Comparison of ENCODE assay signal across 1 cellular context in the genomic region with DNA sequence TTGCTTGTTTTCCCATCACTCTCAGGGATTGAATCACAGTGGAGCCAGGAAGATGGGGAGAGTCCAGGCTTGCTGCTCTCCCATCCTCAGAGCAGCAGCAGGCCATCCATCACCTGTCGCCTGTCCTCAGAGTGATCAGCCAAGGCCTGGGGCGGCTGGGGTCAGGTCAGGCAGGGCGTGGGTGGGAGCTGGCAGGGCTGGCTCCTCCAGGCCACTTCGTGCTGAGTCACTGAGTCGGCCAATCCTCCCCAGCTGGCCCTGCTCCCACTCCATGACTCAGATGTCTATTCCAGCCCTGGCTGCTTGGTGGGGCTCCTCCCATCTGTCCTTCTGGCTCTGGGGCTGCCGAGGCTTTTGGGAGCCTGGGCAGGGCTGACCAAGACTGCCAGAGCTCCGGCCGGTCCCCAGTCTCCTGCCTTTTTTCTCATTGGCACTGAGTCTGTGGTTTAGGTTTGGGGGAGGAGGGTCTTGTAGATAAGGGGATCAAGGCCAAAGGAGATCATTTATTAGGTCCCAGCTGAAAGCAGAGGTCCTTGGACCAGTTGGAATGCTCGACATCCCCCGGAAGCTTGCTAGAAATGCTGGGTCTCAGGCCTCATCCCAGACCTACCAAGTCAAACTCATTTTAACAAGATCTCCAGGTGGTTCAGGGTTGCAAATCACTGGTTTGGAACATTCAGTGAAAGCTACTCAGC.
TF ChIP-seq lines count a peak whose summit lies in the region.

No MANE protein-coding gene starts in this region.

TF ChIP-seq in GM23338, 12 proteins besides CTCF, POLR2A, EP300 and RAD21 (continued from another document):
- TF ChIP-seq, protein P1, sequence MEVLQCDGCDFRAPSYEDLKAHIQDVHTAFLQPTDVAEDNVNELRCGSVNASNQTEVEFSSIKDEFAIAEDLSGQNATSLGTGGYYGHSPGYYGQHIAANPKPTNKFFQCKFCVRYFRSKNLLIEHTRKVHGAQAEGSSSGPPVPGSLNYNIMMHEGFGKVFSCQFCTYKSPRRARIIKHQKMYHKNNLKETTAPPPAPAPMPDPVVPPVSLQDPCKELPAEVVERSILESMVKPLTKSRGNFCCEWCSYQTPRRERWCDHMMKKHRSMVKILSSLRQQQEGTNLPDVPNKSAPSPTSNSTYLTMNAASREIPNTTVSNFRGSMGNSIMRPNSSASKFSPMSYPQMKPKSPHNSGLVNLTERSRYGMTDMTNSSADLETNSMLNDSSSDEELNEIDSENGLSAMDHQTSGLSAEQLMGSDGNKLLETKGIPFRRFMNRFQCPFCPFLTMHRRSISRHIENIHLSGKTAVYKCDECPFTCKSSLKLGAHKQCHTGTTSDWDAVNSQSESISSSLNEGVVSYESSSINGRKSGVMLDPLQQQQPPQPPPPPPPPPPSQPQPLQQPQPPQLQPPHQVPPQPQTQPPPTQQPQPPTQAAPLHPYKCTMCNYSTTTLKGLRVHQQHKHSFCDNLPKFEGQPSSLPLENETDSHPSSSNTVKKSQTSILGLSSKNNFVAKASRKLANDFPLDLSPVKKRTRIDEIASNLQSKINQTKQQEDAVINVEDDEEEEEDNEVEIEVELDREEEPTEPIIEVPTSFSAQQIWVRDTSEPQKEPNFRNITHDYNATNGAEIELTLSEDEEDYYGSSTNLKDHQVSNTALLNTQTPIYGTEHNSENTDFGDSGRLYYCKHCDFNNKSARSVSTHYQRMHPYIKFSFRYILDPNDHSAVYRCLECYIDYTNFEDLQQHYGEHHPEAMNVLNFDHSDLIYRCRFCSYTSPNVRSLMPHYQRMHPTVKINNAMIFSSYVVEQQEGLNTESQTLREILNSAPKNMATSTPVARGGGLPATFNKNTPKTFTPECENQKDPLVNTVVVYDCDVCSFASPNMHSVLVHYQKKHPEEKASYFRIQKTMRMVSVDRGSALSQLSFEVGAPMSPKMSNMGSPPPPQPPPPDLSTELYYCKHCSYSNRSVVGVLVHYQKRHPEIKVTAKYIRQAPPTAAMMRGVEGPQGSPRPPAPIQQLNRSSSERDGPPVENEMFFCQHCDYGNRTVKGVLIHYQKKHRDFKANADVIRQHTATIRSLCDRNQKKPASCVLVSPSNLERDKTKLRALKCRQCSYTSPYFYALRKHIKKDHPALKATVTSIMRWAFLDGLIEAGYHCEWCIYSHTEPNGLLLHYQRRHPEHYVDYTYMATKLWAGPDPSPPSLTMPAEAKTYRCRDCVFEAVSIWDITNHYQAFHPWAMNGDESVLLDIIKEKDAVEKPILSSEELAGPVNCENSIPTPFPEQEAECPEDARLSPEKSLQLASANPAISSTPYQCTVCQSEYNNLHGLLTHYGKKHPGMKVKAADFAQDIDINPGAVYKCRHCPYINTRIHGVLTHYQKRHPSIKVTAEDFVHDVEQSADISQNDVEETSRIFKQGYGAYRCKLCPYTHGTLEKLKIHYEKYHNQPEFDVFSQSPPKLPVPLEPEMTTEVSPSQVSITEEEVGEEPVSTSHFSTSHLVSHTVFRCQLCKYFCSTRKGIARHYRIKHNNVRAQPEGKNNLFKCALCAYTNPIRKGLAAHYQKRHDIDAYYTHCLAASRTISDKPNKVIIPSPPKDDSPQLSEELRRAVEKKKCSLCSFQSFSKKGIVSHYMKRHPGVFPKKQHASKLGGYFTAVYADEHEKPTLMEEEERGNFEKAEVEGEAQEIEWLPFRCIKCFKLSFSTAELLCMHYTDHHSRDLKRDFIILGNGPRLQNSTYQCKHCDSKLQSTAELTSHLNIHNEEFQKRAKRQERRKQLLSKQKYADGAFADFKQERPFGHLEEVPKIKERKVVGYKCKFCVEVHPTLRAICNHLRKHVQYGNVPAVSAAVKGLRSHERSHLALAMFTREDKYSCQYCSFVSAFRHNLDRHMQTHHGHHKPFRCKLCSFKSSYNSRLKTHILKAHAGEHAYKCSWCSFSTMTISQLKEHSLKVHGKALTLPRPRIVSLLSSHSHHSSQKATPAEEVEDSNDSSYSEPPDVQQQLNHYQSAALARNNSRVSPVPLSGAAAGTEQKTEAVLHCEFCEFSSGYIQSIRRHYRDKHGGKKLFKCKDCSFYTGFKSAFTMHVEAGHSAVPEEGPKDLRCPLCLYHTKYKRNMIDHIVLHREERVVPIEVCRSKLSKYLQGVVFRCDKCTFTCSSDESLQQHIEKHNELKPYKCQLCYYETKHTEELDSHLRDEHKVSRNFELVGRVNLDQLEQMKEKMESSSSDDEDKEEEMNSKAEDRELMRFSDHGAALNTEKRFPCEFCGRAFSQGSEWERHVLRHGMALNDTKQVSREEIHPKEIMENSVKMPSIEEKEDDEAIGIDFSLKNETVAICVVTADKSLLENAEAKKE (CRISPR knock-in tag; IDR thresholded peaks at IDR 0.05): no peak
- TF ChIP-seq EZH2phosphoT487 (IDR thresholded peaks at IDR 0.05; ENCODE audit: unreplicated experiment): no peak
- no peak for TF ChIP-seq POLR2AphosphoS5 (IDR thresholded peaks at IDR 0.05; ENCODE audit: low read depth)
- no peak for TF ChIP-seq ZNF331 (CRISPR knock-in tag; IDR thresholded peaks at IDR 0.05; ENCODE audit: low read depth)
- TF ChIP-seq EZH2 (IDR thresholded peaks at IDR 0.05; ENCODE audit: low read depth, unreplicated experiment): no peak
- no peak for TF ChIP-seq CREB1 (CRISPR knock-in tag; IDR thresholded peaks at IDR 0.05; ENCODE audit: low read depth)
- TF ChIP-seq JUNB (IDR thresholded peaks at IDR 0.05; ENCODE audit: unreplicated experiment): no peak
